In genomic region chr4:182880387-182881356, GRCh38 we compare ENCODE assay signal across 1 cellular context.
TF ChIP-seq lines count a peak whose summit lies in the region.

No MANE protein-coding gene starts in this region.

TF ChIP-seq in HepG2, 621 proteins besides CTCF, POLR2A, EP300 and RAD21 (continued from another document and continues in another):
- TF ChIP-seq PBX3 (CRISPR knock-in tag; IDR thresholded peaks at IDR 0.05; ENCODE audit: borderline replicate concordance) (no peak), MLXIP (CRISPR knock-in tag; IDR thresholded peaks at IDR 0.05; ENCODE audit: borderline replicate concordance) (no peak), PAWR (CRISPR knock-in tag; IDR thresholded peaks at IDR 0.05; ENCODE audit: borderline replicate concordance) (0 out of 2 replicates have a peak, but pooled peaks have one; percentile 14), FOXA3 (CRISPR knock-in tag; IDR thresholded peaks at IDR 0.05) (peak; percentile 70), ELF3 (CRISPR knock-in tag; IDR thresholded peaks at IDR 0.05) (peak; percentile 72; the same call in 1 of the 2 replicates), POLR2AphosphoS5 (IDR thresholded peaks at IDR 0.05; ENCODE audit: low read depth, low read length) (peak; percentile 63), ZNF678 (CRISPR knock-in tag; IDR thresholded peaks at IDR 0.05) (no peak), TCF7L2 (IDR thresholded peaks at IDR 0.05; ENCODE audit: low read depth, low read length) (no peak), WIZ (CRISPR knock-in tag; IDR thresholded peaks at IDR 0.05) (no peak), MYNN (CRISPR knock-in tag; IDR thresholded peaks at IDR 0.05; ENCODE audit: low read depth) (no peak), SIX1 (CRISPR knock-in tag; IDR thresholded peaks at IDR 0.05; ENCODE audit: borderline replicate concordance) (no peak), FOXP1 (IDR thresholded peaks at IDR 0.05) (no peak), FOXP1 (CRISPR knock-in tag; IDR thresholded peaks at IDR 0.05) (peak; percentile 33), RFXANK (CRISPR knock-in tag; IDR thresholded peaks at IDR 0.05) (no peak), ISL2 (CRISPR knock-in tag; IDR thresholded peaks at IDR 0.05) (peak; percentile 63; the same call in 1 of the 2 replicates), POLR2G (IDR thresholded peaks at IDR 0.05; ENCODE audit: low read depth, low read length) (peak; percentile 85), SATB2 (CRISPR knock-in tag; IDR thresholded peaks at IDR 0.05) (no peak), ZNF34 (CRISPR knock-in tag; IDR thresholded peaks at IDR 0.05; ENCODE audit: borderline replicate concordance) (no peak), SALL2 (CRISPR knock-in tag; IDR thresholded peaks at IDR 0.05) (no peak), GTF2F1 (IDR thresholded peaks at IDR 0.05; ENCODE audit: low read length) (no peak), ARID3A (IDR thresholded peaks at IDR 0.05; ENCODE audit: low read depth, low read length) (no peak), ELF1 (CRISPR knock-in tag; IDR thresholded peaks at IDR 0.05) (no peak), SKIL (CRISPR knock-in tag; IDR thresholded peaks at IDR 0.05; ENCODE audit: borderline replicate concordance) (no peak; the same call in 1 of the 2 replicates), SUZ12 (IDR thresholded peaks at IDR 0.05; ENCODE audit: low read depth, low read length) (no peak), ZNF274 (CRISPR knock-in tag; IDR thresholded peaks at IDR 0.05) (no peak; the same call in 1 of the 2 replicates), ZKSCAN1 (IDR thresholded peaks at IDR 0.05; ENCODE audit: low read length) (no peak), ATF6 (CRISPR knock-in tag; conservative IDR thresholded peaks at IDR 0.05) (no peak), MBNL3 (CRISPR knock-in tag; conservative IDR thresholded peaks at IDR 0.05) (no peak), BCL6 (CRISPR knock-in tag; IDR thresholded peaks at IDR 0.05) (no peak; the same call in 1 of the 2 replicates), ZNF766 (CRISPR knock-in tag; IDR thresholded peaks at IDR 0.05; ENCODE audit: borderline replicate concordance) (peak; percentile 69; the same call in 1 of the 2 replicates), CREB3 (CRISPR knock-in tag; IDR thresholded peaks at IDR 0.05) (no peak), GRHL1 (CRISPR knock-in tag; conservative IDR thresholded peaks at IDR 0.05) (no peak), PRDM15 (CRISPR knock-in tag; IDR thresholded peaks at IDR 0.05) (no peak), ZBTB4 (CRISPR knock-in tag; IDR thresholded peaks at IDR 0.05; ENCODE audit: borderline replicate concordance) (no peak; the same call in 1 of the 2 replicates), ZNF124 (CRISPR knock-in tag; IDR thresholded peaks at IDR 0.05) (no peak)
